ENCODE assay signal across 15 cellular contexts in genomic region chr15:39127151-39127815, GRCh38.
DNase-seq lines count a peak whose midpoint lies in the region; ATAC-seq, FAIRE-seq and TF ChIP-seq lines count a peak whose summit lies in the region.
"Had no signal": no experiment of that assay in that cellular context is flagged by ENCODE, and none has a peak within 500 bp of the region (broad histone marks: within the 10 kb centered on the region; RNA-seq: fewer than 3 reads in every experiment).

No MANE protein-coding gene starts in this region.

- H3K4me2 ChIP-seq in astrocyte (ENCODE audit: low read length), result peak overlapping the region; percentile 64

- H3K36me3 ChIP-seq in astrocyte (ENCODE audit: insufficient read depth, low read length) (no peaks in the 10 kb centered on the region), transverse colon (no peaks in the 10 kb centered on the region), vagina (no peaks in the 10 kb centered on the region)

- no peak overlapping the region for H2AFZ ChIP-seq in astrocyte (ENCODE audit: low read depth, low read length)

- no peak for TF ChIP-seq CTCF in astrocyte (IDR thresholded peaks at IDR 0.05; ENCODE audit: insufficient read depth, low read depth, low read length)
- no peak for TF ChIP-seq CTCF in transverse colon (IDR thresholded peaks at IDR 0.05)
- no peak for TF ChIP-seq CTCF in vagina (IDR thresholded peaks at IDR 0.05)

- H3K36me3 Mint-ChIP-seq in astrocyte (ENCODE audit: low read depth, unreplicated experiment), result no peaks in the 10 kb centered on the region

- H4K20me1 ChIP-seq in astrocyte (ENCODE audit: insufficient read depth, low read length), result no peaks in the 10 kb centered on the region

- no peak for TF ChIP-seq EP300 in transverse colon (IDR thresholded peaks at IDR 0.05; ENCODE audit: low read depth)

- in situ Hi-C loops in transverse colon (cut with MboI; ENCODE audit: low pct_ligation_motif_present in 1 of 4, low pct_unique_long_range_greater_than_20kb in 1 of 4, low sequenced_read_pairs in 3 of 4), result no loop called here

- ATAC-seq in GM18870 (IDR thresholded peaks at IDR 0.05; ENCODE audit: unreplicated experiment), result no peak

- TF ChIP-seq POLR2A in transverse colon (IDR thresholded peaks at IDR 0.05) (no peak), vagina (IDR thresholded peaks at IDR 0.05) (no peak)

- H3K4me3 ChIP-seq in astrocyte (ENCODE audit: insufficient read depth, low read depth, low read length) (no peak overlapping the region), transverse colon (no peak overlapping the region), vagina (no peak overlapping the region)

- no peaks in the 10 kb centered on the region for H3K27me3 Mint-ChIP-seq in astrocyte (ENCODE audit: low read depth, unreplicated experiment)

- peak; percentile 18 for DNase-seq in DMS53 (lab: John Stamatoyannopoulos, UW)
- DNase-seq in DMS53 treated with DMSO at 0.1 percent for 48 hours (lab: John Stamatoyannopoulos, UW; ENCODE audit: unreplicated experiment), result no peak
- DNase-seq in astrocyte (ENCODE audit: low read depth), result peak; percentile 76
- peak; percentile 31 for DNase-seq in iris pigment epithelial cell (ENCODE audit: low read depth)
- no peak for DNase-seq in transverse colon
- DNase-seq in dedifferentiated amniotic fluid mesenchymal stem cell (ENCODE audit: extremely low spot score), result no peak
- no peak for DNase-seq in vagina (ENCODE audit: extremely low spot score in 2 of 2)
- DNase-seq: activated CD4-positive, alpha-beta T cell treated with anti-CD3 and anti-CD28 coated beads, Interleukin-2, amount 10 ng/mL, durations not matched to agents 7 days and 5 days; activated naive CD4-positive, alpha-beta T cell treated with anti-CD3 and anti-CD28 coated beads for 36 hours; DND-41; endodermal cell; GOT3; Karpas-422; NCI-H446 treated with DMSO at 0.1 percent for 48 hours had no signal

- no peaks in the 10 kb centered on the region for H3K79me2 ChIP-seq in astrocyte (ENCODE audit: insufficient read depth, low read length)

- peak overlapping the region; percentile 99 for H3K27ac Mint-ChIP-seq in astrocyte (ENCODE audit: unreplicated experiment)
- H3K27ac Mint-ChIP-seq: activated CD4-positive, alpha-beta T cell treated with anti-CD3 and anti-CD28 coated beads, Interleukin-2, amount 10 ng/mL, durations not matched to agents 7 days and 5 days; activated naive CD4-positive, alpha-beta T cell treated with anti-CD3 and anti-CD28 coated beads for 36 hours had no signal

- no peaks in the 10 kb centered on the region for H3K27me3 ChIP-seq in astrocyte (ENCODE audit: insufficient read depth, low read length)
- no peaks in the 10 kb centered on the region for H3K27me3 ChIP-seq in transverse colon
- no peaks in the 10 kb centered on the region for H3K27me3 ChIP-seq in vagina

- H3K9ac ChIP-seq in astrocyte (ENCODE audit: low read length), result peak overlapping the region; percentile 68

- H3K9me3 ChIP-seq in astrocyte (ENCODE audit: insufficient read depth, low read depth, low read length) (no peaks in the 10 kb centered on the region), transverse colon (no peaks in the 10 kb centered on the region), vagina (no peaks in the 10 kb centered on the region)

- H3K27ac ChIP-seq in astrocyte (ENCODE audit: low read depth, low read length) (peak overlapping the region; percentile 91), transverse colon (peak overlapping the region; percentile 51 to 68 (median 56)), vagina (no peak overlapping the region)

- intact Hi-C loops in transverse colon (cut with DNase I; ENCODE audit: low total_unique reads), result no loop called here
- intact Hi-C loops in vagina (cut with DNase I), result no loop called here

- WGBS in transverse colon (ENCODE audit: low coverage in 1 of 2), 2 donors, result 11 to 44% methylated on average over 2 of the region's 2 CpGs

- peaks cover 69% of the 10 kb centered on the region for H3K4me1 Mint-ChIP-seq in astrocyte (ENCODE audit: low read depth, unreplicated experiment)

- H3K4me1 ChIP-seq in astrocyte (ENCODE audit: insufficient read depth, low read length), result peaks cover 64% of the 10 kb centered on the region
- H3K4me1 ChIP-seq in transverse colon, result peaks cover 13 to 22% (median 21%) of the 10 kb centered on the region in 4 donors
- H3K4me1 ChIP-seq in vagina, result peaks cover 18% of the 10 kb centered on the region

- H3K4me3 Mint-ChIP-seq in astrocyte (ENCODE audit: unreplicated experiment), result no peak overlapping the region
- H3K4me3 Mint-ChIP-seq: activated CD4-positive, alpha-beta T cell treated with anti-CD3 and anti-CD28 coated beads, Interleukin-2, amount 10 ng/mL, durations not matched to agents 7 days and 5 days; activated naive CD4-positive, alpha-beta T cell treated with anti-CD3 and anti-CD28 coated beads for 36 hours; endodermal cell had no signal

- H3K9me3 Mint-ChIP-seq in astrocyte (ENCODE audit: unreplicated experiment), result peaks cover 9% of the 10 kb centered on the region
- H3K9me3 Mint-ChIP-seq: activated CD4-positive, alpha-beta T cell treated with anti-CD3 and anti-CD28 coated beads, Interleukin-2, amount 10 ng/mL, durations not matched to agents 7 days and 5 days; activated naive CD4-positive, alpha-beta T cell treated with anti-CD3 and anti-CD28 coated beads for 36 hours; endodermal cell had no signal

- peak; percentile 66 for FAIRE-seq in astrocyte (lab: Jason Lieb, UNC)

Comparison
In these comparisons a context has a peak if more than half of its experiments do, and no peak if none do; other contexts are left out.
1. DNase-seq: peak in DMS53 (single experiment), astrocyte (single experiment) and iris pigment epithelial cell (single experiment); none in DMS53 treated with DMSO at 0.1 percent for 48 hours (single experiment), transverse colon (single experiment), dedifferentiated amniotic fluid mesenchymal stem cell (single experiment) and vagina (0 of 2).